Comparison of ENCODE assay signal across 30 cellular contexts in the genomic region with DNA sequence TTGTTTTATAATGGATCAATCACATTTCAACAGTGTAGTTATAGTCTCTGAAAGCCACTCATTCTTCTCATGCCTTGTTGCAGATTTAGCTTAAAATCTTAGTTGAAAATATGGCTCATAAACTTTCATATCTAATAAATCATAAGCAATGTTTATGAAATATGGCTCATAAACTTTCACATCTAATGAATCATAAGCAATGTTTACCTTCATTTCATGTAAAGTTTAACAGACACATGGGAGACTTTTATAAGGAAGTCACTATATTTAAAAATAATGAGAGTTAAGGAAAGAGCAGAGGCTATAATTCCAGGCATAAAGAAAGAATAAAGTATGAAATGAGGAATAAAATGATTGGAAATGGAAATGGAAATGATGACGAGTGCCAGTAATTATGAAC.
"Had no signal": no experiment of that assay in that cellular context is flagged by ENCODE, and none has a peak within 500 bp of the region (broad histone marks: within the 10 kb centered on the region; RNA-seq: fewer than 3 reads in every experiment).

No MANE protein-coding gene starts in this region.

- H3K9me3 ChIP-seq: ascending aorta had no signal

- H3K27me3 ChIP-seq: ascending aorta, cardiac muscle cell had no signal

- ATAC-seq: activated CD8-positive, alpha-beta memory T cell treated with anti-CD3 and anti-CD28 coated beads, Interleukin-2, amount 10 ng/mL, durations not matched to agents 7 days and 5 days; activated CD8-positive, alpha-beta T cell treated with anti-CD3 and anti-CD28 coated beads, Interleukin-2, amount 10 ng/mL, durations not matched to agents 7 days and 5 days; activated naive CD8-positive, alpha-beta T cell treated with anti-CD3 and anti-CD28 coated beads, Interleukin-2, amount 50 U/mL, for 24 hours; T-helper 17 cell had no signal

- DNase-seq: activated B cell treated with CpG ODN at 0.5 μM for 24 hours; activated CD4-positive, alpha-beta memory T cell treated with anti-CD3 and anti-CD28 coated beads, Interleukin-2, amount 10 ng/mL, durations not matched to agents 7 days and 5 days; activated CD4-positive, alpha-beta T cell treated with anti-CD3 and anti-CD28 coated beads for 48 hours; activated CD4-positive, alpha-beta T cell treated with anti-CD3 and anti-CD28 coated beads, Interleukin-2, amount 10 ng/mL, durations not matched to agents 7 days and 5 days; activated CD4-positive, alpha-beta T cell treated with anti-CD3 and anti-CD28 coated beads, Interleukin-2, amount 50 U/mL, for 48 hours; activated CD4-positive, CD25-positive, alpha-beta regulatory T cell treated with anti-CD3 and anti-CD28 coated beads, Interleukin-2, amount 50 U/mL, for 72 hours; activated CD8-positive, alpha-beta memory T cell treated with anti-CD3 and anti-CD28 coated beads for 24 hours; activated CD8-positive, alpha-beta memory T cell treated with anti-CD3 and anti-CD28 coated beads, Interleukin-2, amount 10 ng/mL, durations not matched to agents 7 days and 5 days; activated CD8-positive, alpha-beta memory T cell treated with anti-CD3 and anti-CD28 coated beads, Interleukin-2, amount 50 U/mL, for 48 hours; activated CD8-positive, alpha-beta T cell treated with anti-CD3 and anti-CD28 coated beads, Interleukin-2, amount 10 ng/mL, durations not matched to agents 7 days and 5 days; activated effector memory CD4-positive, alpha-beta T cell treated with Interleukin-2 at 50 U/mL for 16 hours; activated gamma-delta T cell; activated naive CD4-positive, alpha-beta T cell treated with anti-CD3 and anti-CD28 coated beads, Interleukin-2, amount 10 ng/mL, durations not matched to agents 7 days and 5 days; activated naive CD4-positive, alpha-beta T cell treated with Interleukin-2 at 50 U/mL for 16 hours; activated naive CD8-positive, alpha-beta T cell treated with anti-CD3 and anti-CD28 coated beads, Interleukin-2, amount 10 ng/mL, durations not matched to agents 7 days and 5 days; activated naive CD8-positive, alpha-beta T cell treated with anti-CD3 and anti-CD28 coated beads, Interleukin-2, amount 50 U/mL, for 24 hours; activated T-cell treated with anti-CD3 and anti-CD28 coated beads, Interleukin-2, amount 50 U/mL, for 24 hours; activated T-cell treated with anti-CD3 and anti-CD28 coated beads, Interleukin-2, amount 50 U/mL, for 48 hours; amygdala; anterior cingulate cortex; caudate nucleus; cerebellar nuclear complex; T-helper 17 cell; T1000 had no signal

- H3K4me1 ChIP-seq: ascending aorta had no signal

- H3K27ac ChIP-seq: ascending aorta, cardiac muscle cell, coronary artery, VCaP had no signal

- H3K36me3 ChIP-seq: ascending aorta, cardiac muscle cell had no signal

- H3K4me3 ChIP-seq: ascending aorta, cardiac muscle cell, coronary artery had no signal

- FAIRE-seq: bronchial epithelial cell, TTC549 had no signal
